In the genomic region with DNA sequence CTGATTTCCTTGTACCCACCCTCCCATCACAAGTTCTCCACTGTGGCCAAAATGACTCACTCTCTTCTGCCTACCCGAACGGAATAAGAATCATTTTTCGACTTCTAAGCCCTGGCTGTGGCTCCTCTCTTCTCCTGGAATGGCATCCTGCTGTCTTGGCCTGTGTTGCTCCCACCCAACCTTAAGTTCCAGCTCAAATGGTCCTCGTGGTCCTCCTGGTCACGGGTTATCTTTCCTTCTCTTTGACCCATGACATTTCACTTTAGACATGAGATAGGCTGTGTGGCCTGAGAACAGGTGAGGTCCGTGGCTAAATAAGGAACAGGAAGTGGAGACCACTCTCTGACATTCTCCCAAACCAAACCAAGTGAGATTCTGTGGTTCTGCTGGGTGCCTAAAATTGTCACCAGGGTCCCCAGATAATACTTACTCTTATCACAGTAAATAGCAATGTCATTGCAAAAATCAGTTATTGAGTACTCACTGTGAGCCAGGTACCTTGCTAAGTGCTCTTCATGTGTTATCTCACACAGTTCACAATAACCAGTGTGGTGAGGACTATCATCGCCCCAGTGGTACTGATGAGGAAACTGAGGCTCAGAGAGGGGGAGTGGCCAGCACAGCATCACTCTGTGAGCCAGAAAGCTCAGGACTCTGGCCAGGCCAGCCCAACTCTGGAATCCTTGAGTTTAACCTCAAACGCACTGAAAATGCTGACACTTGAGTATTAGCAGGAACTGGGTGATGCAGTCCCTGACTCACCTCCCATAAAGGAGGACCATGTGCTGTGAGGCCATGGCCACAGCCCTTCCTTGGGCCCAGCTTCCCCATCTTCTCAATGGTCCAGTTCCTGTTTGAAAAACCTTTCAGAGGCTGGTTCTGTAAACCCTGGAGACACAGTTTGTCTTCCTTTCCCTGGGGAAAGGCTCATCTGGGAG, we compare ENCODE assay signal across 13 cellular contexts.
A peak's percentile ranks its signal among the peaks of the same experiment; 100 is the strongest.
DNase-seq lines count a peak whose midpoint lies in the region; ATAC-seq and TF ChIP-seq lines count a peak whose summit lies in the region.
"Had no signal": no experiment of that assay in that cellular context is flagged by ENCODE, and none has a peak within 500 bp of the region (broad histone marks: within the 10 kb centered on the region; RNA-seq: fewer than 3 reads in every experiment).

No MANE protein-coding gene starts in this region.

- 70 to 74% (median 71%) methylated on average over 8 of the region's 8 CpGs for WGBS in adipose tissue, 3 donors

- no peak overlapping the region for H2AFZ ChIP-seq in parathyroid adenoma

- H3K4me3 ChIP-seq in foreskin fibroblast (ENCODE audit: low read depth in 1 of 2, low read length in 2 of 2) (no peak overlapping the region), parathyroid adenoma (ENCODE audit: low read depth, low read length) (no peak overlapping the region)
- H3K4me3 ChIP-seq: transverse colon had no signal

- TF ChIP-seq CTCF in foreskin fibroblast (IDR thresholded peaks at IDR 0.05; ENCODE audit: low read depth, low read length) (no peak), parathyroid adenoma (IDR thresholded peaks at IDR 0.05) (no peak)

- no peak overlapping the region for H3K4me2 ChIP-seq in parathyroid adenoma (ENCODE audit: low read length)

- no peaks in the 10 kb centered on the region for H3K27me3 ChIP-seq in parathyroid adenoma (ENCODE audit: control insufficient read depth, insufficient read depth, low read length)
- H3K27me3 ChIP-seq: transverse colon had no signal

- ATAC-seq in HG02840 (IDR thresholded peaks at IDR 0.05; ENCODE audit: low FRiP score, unreplicated experiment) (no peak), HG03095 (IDR thresholded peaks at IDR 0.05; ENCODE audit: unreplicated experiment) (no peak), GM21825 (IDR thresholded peaks at IDR 0.05; ENCODE audit: unreplicated experiment) (no peak)

- no peaks in the 10 kb centered on the region for H3K79me2 ChIP-seq in parathyroid adenoma

- peak; percentile 73 for DNase-seq in GM04504 (ENCODE audit: low read depth)
- peak; percentile 56 to 81 for DNase-seq in foreskin fibroblast
- DNase-seq in stimulated activated CD4-positive, alpha-beta T cell treated with anti-CD3 and anti-CD28 coated beads, Interleukin-2, amount 100 ng/mL, for 24 hours: no peak
- DNase-seq: activated CD4-positive, alpha-beta T cell treated with anti-CD3 and anti-CD28 coated beads for 48 hours; GOT3; NCI-H1930; stimulated activated CD4-positive, alpha-beta T cell treated with anti-CD3 and anti-CD28 coated beads, Interleukin-4, amount 100 ng/mL, for 1 hour had no signal

- no peaks in the 10 kb centered on the region for H3K9me3 ChIP-seq in parathyroid adenoma (ENCODE audit: control insufficient read depth, low read length)

- H3K27ac ChIP-seq in adipose tissue (ENCODE audit: low read depth, low read length) (peak overlapping the region; percentile 2), parathyroid adenoma (peak overlapping the region; percentile 11)
- H3K27ac ChIP-seq: transverse colon had no signal

- H3K9ac ChIP-seq in parathyroid adenoma: no peak overlapping the region

- peaks cover 3% of the 10 kb centered on the region for H3K4me1 ChIP-seq in parathyroid adenoma

- H3K36me3 ChIP-seq in parathyroid adenoma (ENCODE audit: control insufficient read depth, insufficient read depth, low read length): no peaks in the 10 kb centered on the region
- H3K36me3 ChIP-seq: transverse colon had no signal

Comparison
In these comparisons a context has a peak if more than half of its experiments do, and no peak if none do; other contexts are left out.
1. DNase-seq: peak in GM04504 (single experiment) and foreskin fibroblast (2 of 2); none in stimulated activated CD4-positive, alpha-beta T cell treated with anti-CD3 and anti-CD28 coated beads, Interleukin-2, amount 100 ng/mL, for 24 hours (0 of 2).